Comparison of ENCODE assay signal across 8 cellular contexts in genomic region chr11:119168471-119169271, GRCh38. TPM values are rescaled to one million over a fixed set of nuclear protein-coding genes. Genes with fewer than 3 reads are reported as not detected.
DNase-seq lines count a peak whose midpoint lies in the region; FAIRE-seq and TF ChIP-seq lines count a peak whose summit lies in the region.

Gene NLRX1, plus strand, starts transcription at chr11:119168725. Its CDS starts 2,679 bp downstream, at chr11:119171404.

- peak within 1 kb of the TSS; percentile 88 for H3K4me3 Mint-ChIP-seq in T-helper 1 cell treated with Interleukin-12 subunit alpha and Interleukin-12 subunit beta and Interleukin-4 antibody, amounts not matched to agents 30 μg/mL and 1 μg/mL, for 36 hours

- H3K9me3 ChIP-seq in right atrium auricular region = no peaks in the 10 kb centered on the region

- H3K9me3 Mint-ChIP-seq in T-helper 1 cell treated with Interleukin-12 subunit alpha and Interleukin-12 subunit beta and Interleukin-4 antibody, amounts not matched to agents 30 μg/mL and 1 μg/mL, for 36 hours = no peaks in the 10 kb centered on the region

- FAIRE-seq in urothelium cell line (lab: Jason Lieb, UNC) = no peak

- peak within 1 kb of the TSS; percentile 94 to 95 for H3K27ac ChIP-seq in right atrium auricular region

- H3K4me1 Mint-ChIP-seq in T-helper 1 cell treated with Interleukin-12 subunit alpha and Interleukin-12 subunit beta and Interleukin-4 antibody, amounts not matched to agents 30 μg/mL and 1 μg/mL, for 36 hours (ENCODE audit: low read depth) = peaks cover 16% of the 10 kb centered on the region

- H3K27me3 Mint-ChIP-seq in T-helper 1 cell treated with Interleukin-12 subunit alpha and Interleukin-12 subunit beta and Interleukin-4 antibody, amounts not matched to agents 30 μg/mL and 1 μg/mL, for 36 hours (ENCODE audit: low read depth) = no peaks in the 10 kb centered on the region

- no peaks in the 10 kb centered on the region for H3K36me3 Mint-ChIP-seq in T-helper 1 cell treated with Interleukin-12 subunit alpha and Interleukin-12 subunit beta and Interleukin-4 antibody, amounts not matched to agents 30 μg/mL and 1 μg/mL, for 36 hours (ENCODE audit: low read depth)

- TF ChIP-seq CTCF in right atrium auricular region (IDR thresholded peaks at IDR 0.05) = peak; percentile 88 to 92

- DNase-seq in GM04503 (ENCODE audit: low read depth) (peak; percentile 22), H7 (peak; percentile 95), M059J (ENCODE audit: low read depth) (peak; percentile 78), amniotic stem cell (lab: John Stamatoyannopoulos, UW) (peak; percentile 51), right atrium auricular region (ENCODE audit: low spot score) (peak; percentile 86), pulmonary artery endothelial cell (ENCODE audit: low read depth, low spot score) (peak; percentile 59), urothelium cell line (ENCODE audit: low spot score) (peak; percentile 89)

- H3K36me3 ChIP-seq in H7 (replicated peaks; ENCODE audit: control insufficient read depth, insufficient read depth, low read length) (no peaks in the 10 kb centered on the region), right atrium auricular region (peaks cover under 1% of the 10 kb centered on the region)

- H3K27me3 ChIP-seq in H7 (ENCODE audit: control insufficient read depth, insufficient read depth, low read length) = no peaks in the 10 kb centered on the region
- H3K27me3 ChIP-seq in right atrium auricular region = no peaks in the 10 kb centered on the region

- peak within 1 kb of the TSS; percentile 91 for H3K27ac Mint-ChIP-seq in T-helper 1 cell treated with Interleukin-12 subunit alpha and Interleukin-12 subunit beta and Interleukin-4 antibody, amounts not matched to agents 30 μg/mL and 1 μg/mL, for 36 hours

- peaks cover 0 to 6% of the 10 kb centered on the region in 2 donors for H3K4me1 ChIP-seq in right atrium auricular region

- H3K4me3 ChIP-seq in H7 (ENCODE audit: insufficient read depth, low read depth, low read length) = peak within 1 kb of the TSS; percentile 93
- H3K4me3 ChIP-seq in right atrium auricular region = peak within 1 kb of the TSS; percentile 80 to 93

RNA-seq across cellular contexts. Expression of gene NLRX1, which starts in this region (rescaled TPM):
- total RNA-seq in H7 (2014; rRNA removed; shearing (Covaris generic)) = 34.0 and 44.0 TPM in 2 replicates
- 15.9 and 16.8 TPM in 2 replicates for total RNA-seq in M059J (2014; rRNA removed; shearing (Covaris generic))
- total RNA-seq in right atrium auricular region (10 to 100 TPM; 16.9 to 24.3 TPM), pulmonary artery endothelial cell (10.9 and 15.5 TPM in 2 replicates)

Comparison
In these comparisons a context has a peak if more than half of its experiments do, and no peak if none do; other contexts are left out.
1. Peak in every context shown above with its lines: DNase-seq, H3K4me3 ChIP-seq and H3K27ac ChIP-seq.
2. DNase-seq: peak in every context shown above with its lines; median percentile 95 in H7; 89 in urothelium cell line; 86 in right atrium auricular region; 78 in M059J; 59 in pulmonary artery endothelial cell; 51 in amniotic stem cell; 22 in GM04503.